10 cellular contexts compared by ENCODE assay signal in genomic region chr14:90850487-90850886, GRCh38. TPM values are rescaled to one million over a fixed set of nuclear protein-coding genes. Genes with fewer than 3 reads are reported as not detected.
DNase-seq lines count a peak whose midpoint lies in the region; TF ChIP-seq lines count a peak whose summit lies in the region.
"Had no signal": no experiment of that assay in that cellular context is flagged by ENCODE, and none has a peak within 500 bp of the region (broad histone marks: within the 10 kb centered on the region; RNA-seq: fewer than 3 reads in every experiment).

No MANE protein-coding gene starts in this region.

- H3K4me3 ChIP-seq in retinal pigment epithelial cell (ENCODE audit: low read length): no peak overlapping the region

- no peak for TF ChIP-seq CTCF in retinal pigment epithelial cell (conservative IDR thresholded peaks at IDR 0.05; ENCODE audit: low read depth, low read length)

- DNase-seq in HT1080 (ENCODE audit: low read depth) (peak; percentile 81), amniotic epithelial cell (ENCODE audit: low read depth) (peak; percentile 54), iPS DF 19.7 (ENCODE audit: low read depth, low spot score) (peak; percentile 59), retinal pigment epithelial cell (ENCODE audit: low read depth) (peak; percentile 37), HuH-7 (ENCODE audit: low spot score) (no peak), NCI-H128 (lab: John Stamatoyannopoulos, UW; ENCODE audit: unreplicated experiment) (no peak), HCEC 1CT (no peak), NOMO-1 (lab: John Stamatoyannopoulos, UW; ENCODE audit: unreplicated experiment in 2 of 2) (no peak)
- DNase-seq: GDM1; stimulated activated CD4-positive, alpha-beta T cell treated with anti-CD3 and anti-CD28 coated beads, Interleukin-4, amount 100 ng/mL, for 24 hours had no signal

RNA-seq across cellular contexts. Expression of gene TTC7B, which starts 34.3 kb away (rescaled TPM):
- 27.8 and 44.8 TPM in 2 replicates for total RNA-seq in HT1080 (2014; rRNA removed; shearing (Covaris generic))
- 39.0 and 40.3 TPM in 2 replicates for polyA plus RNA-seq in HT1080 (2015; cell fraction: cytosol; rRNA removed)
- 18.2 and 19.9 TPM in 2 replicates for polyA plus RNA-seq in HT1080 (2015; cell fraction: nucleus; rRNA removed)

Comparison
In these comparisons a context has a peak if more than half of its experiments do, and no peak if none do; other contexts are left out.
1. DNase-seq: peak in HT1080 (single experiment), amniotic epithelial cell (single experiment), iPS DF 19.7 (single experiment) and retinal pigment epithelial cell (single experiment); none in HuH-7 (single experiment), NCI-H128 (single experiment), HCEC 1CT (single experiment) and NOMO-1 (0 of 2).